20 cellular contexts compared by ENCODE assay signal in genomic region chr1:44014365-44015104, GRCh38. TPM values are rescaled to one million over a fixed set of nuclear protein-coding genes. Genes with fewer than 3 reads are reported as not detected.
A peak's percentile ranks its signal among the peaks of the same experiment; 100 is the strongest.
DNase-seq lines count a peak whose midpoint lies in the region; ATAC-seq, FAIRE-seq and TF ChIP-seq lines count a peak whose summit lies in the region.
"Had no signal": no experiment of that assay in that cellular context is flagged by ENCODE, and none has a peak within 500 bp of the region (broad histone marks: within the 10 kb centered on the region; RNA-seq: fewer than 3 reads in every experiment).

No MANE protein-coding gene starts in this region.

- H3K9ac ChIP-seq in colonic mucosa (ENCODE audit: low read depth in 2 of 2, low read length in 2 of 2) (peak overlapping the region in 1 of 2 donors; percentile 48), kidney (ENCODE audit: low read length in 2 of 2) (no peak overlapping the region)
- H3K9ac ChIP-seq: BLaER1 treated with 17β-estradiol and CSF1 and Interleukin-3, amounts not matched to agents 10 nM and 100 nM had no signal

- H3K36me3 ChIP-seq in right atrium auricular region (no peaks in the 10 kb centered on the region), colonic mucosa (no peaks in the 10 kb centered on the region), kidney (ENCODE audit: control insufficient read depth in 1 of 2, insufficient read depth in 2 of 2, low read length in 2 of 2) (no peaks in the 10 kb centered on the region)
- H3K36me3 ChIP-seq: BLaER1 treated with 17β-estradiol and CSF1 and Interleukin-3, amounts not matched to agents 10 nM and 100 nM had no signal

- H3K27ac ChIP-seq in right cardiac atrium (ENCODE audit: low read length) (no peak overlapping the region), right atrium auricular region (no peak overlapping the region), colonic mucosa (peak overlapping the region; percentile 70), kidney (ENCODE audit: low read depth in 2 of 2, low read length in 2 of 2) (no peak overlapping the region)
- H3K27ac ChIP-seq: BLaER1 treated with 17β-estradiol and CSF1 and Interleukin-3, amounts not matched to agents 10 nM and 100 nM; HL-60; stomach had no signal

- no peak for FAIRE-seq in kidney (lab: Jason Lieb, UNC)

- no peaks in the 10 kb centered on the region for H3K4me1 ChIP-seq in right cardiac atrium (ENCODE audit: control insufficient read depth, insufficient read depth, low read length)
- peaks cover 0 to 18% of the 10 kb centered on the region in 2 donors for H3K4me1 ChIP-seq in right atrium auricular region
- peaks cover 6% of the 10 kb centered on the region for H3K4me1 ChIP-seq in colonic mucosa
- no peaks in the 10 kb centered on the region for H3K4me1 ChIP-seq in kidney (ENCODE audit: control insufficient read depth in 1 of 2, insufficient read depth in 1 of 2, low read depth in 1 of 2, low read length in 2 of 2)

- H3K36me3 Mint-ChIP-seq in nephron progenitor cell (ENCODE audit: low read depth): peaks cover 4% of the 10 kb centered on the region
- H3K36me3 Mint-ChIP-seq: natural killer cell had no signal

- no peaks in the 10 kb centered on the region for H3K27me3 Mint-ChIP-seq in nephron progenitor cell (ENCODE audit: low read depth, poor library complexity)
- H3K27me3 Mint-ChIP-seq: activated CD4-positive, alpha-beta T cell treated with anti-CD3 and anti-CD28 coated beads, Interleukin-2, amount 10 ng/mL, durations not matched to agents 24 days and 14 days; progenitor cell of endocrine pancreas had no signal

- H3K27me3 ChIP-seq in right cardiac atrium (ENCODE audit: control insufficient read depth, insufficient read depth) (no peaks in the 10 kb centered on the region), right atrium auricular region (no peaks in the 10 kb centered on the region), colonic mucosa (no peaks in the 10 kb centered on the region)
- H3K27me3 ChIP-seq: BLaER1 treated with 17β-estradiol and CSF1 and Interleukin-3, amounts not matched to agents 10 nM and 100 nM; stomach had no signal

- DNase-seq in right cardiac atrium (peak in 2 of 3 donors; percentile 3 to 15), right atrium auricular region (ENCODE audit: low spot score) (no peak), colonic mucosa (peak; percentile 50), nephron progenitor cell (no peak), kidney (no peak), DMS114 treated with DMSO at 0.1 percent for 48 hours (lab: John Stamatoyannopoulos, UW; ENCODE audit: unreplicated experiment) (no peak)
- DNase-seq: activated CD4-positive, alpha-beta T cell treated with anti-CD3 and anti-CD28 coated beads, Interleukin-2, amount 10 ng/mL, durations not matched to agents 24 days and 14 days; kidney glomerular epithelial cell; mesendoderm; natural killer cell; NCI-H1417 treated with DMSO at 0.1 percent for 48 hours; NCI-H526 treated with DMSO at 0.1 percent for 48 hours; stimulated activated CD4-positive, alpha-beta T cell treated with anti-CD3 and anti-CD28 coated beads, Interleukin-4, amount 100 ng/mL, for 1 hour; stomach had no signal

- H3K9me3 ChIP-seq in right cardiac atrium (ENCODE audit: control insufficient read depth, low read length) (no peaks in the 10 kb centered on the region), right atrium auricular region (no peaks in the 10 kb centered on the region), colonic mucosa (no peaks in the 10 kb centered on the region), kidney (ENCODE audit: control insufficient read depth in 1 of 2, low read length in 2 of 2) (no peaks in the 10 kb centered on the region)
- H3K9me3 ChIP-seq: BLaER1 treated with 17β-estradiol and CSF1 and Interleukin-3, amounts not matched to agents 10 nM and 100 nM; stomach had no signal

- H3K9me3 Mint-ChIP-seq in nephron progenitor cell: no peaks in the 10 kb centered on the region
- H3K9me3 Mint-ChIP-seq: activated CD4-positive, alpha-beta T cell treated with anti-CD3 and anti-CD28 coated beads, Interleukin-2, amount 10 ng/mL, durations not matched to agents 24 days and 14 days; natural killer cell had no signal

- H3K4me1 Mint-ChIP-seq in nephron progenitor cell: peaks cover 32% of the 10 kb centered on the region
- H3K4me1 Mint-ChIP-seq: natural killer cell had no signal

- H3K4me3 ChIP-seq in right cardiac atrium (ENCODE audit: low read length) (no peak overlapping the region), right atrium auricular region (no peak overlapping the region), colonic mucosa (no peak overlapping the region), kidney (ENCODE audit: low read length in 2 of 2) (no peak overlapping the region)
- H3K4me3 ChIP-seq: BLaER1 treated with 17β-estradiol and CSF1 and Interleukin-3, amounts not matched to agents 10 nM and 100 nM; skin epidermis; stomach had no signal

- H3K4me3 Mint-ChIP-seq in nephron progenitor cell: no peak overlapping the region
- H3K4me3 Mint-ChIP-seq: activated CD4-positive, alpha-beta T cell treated with anti-CD3 and anti-CD28 coated beads, Interleukin-2, amount 10 ng/mL, durations not matched to agents 24 days and 14 days; natural killer cell had no signal

- 64% methylated on average over 8 of the region's 8 CpGs for WGBS in right cardiac atrium

- H3K27ac Mint-ChIP-seq in nephron progenitor cell: peak overlapping the region; percentile 49
- H3K27ac Mint-ChIP-seq: activated CD4-positive, alpha-beta T cell treated with anti-CD3 and anti-CD28 coated beads, Interleukin-2, amount 10 ng/mL, durations not matched to agents 24 days and 14 days; natural killer cell; progenitor cell of endocrine pancreas had no signal

- ATAC-seq in right cardiac atrium: no peak
- no peak for ATAC-seq in GM21447 (IDR thresholded peaks at IDR 0.05; ENCODE audit: unreplicated experiment)
- ATAC-seq in HG03565 (IDR thresholded peaks at IDR 0.05; ENCODE audit: unreplicated experiment): no peak
- ATAC-seq: natural killer cell had no signal

- intact Hi-C loops in right cardiac atrium (cut with DNase I) (no loop called here), colonic mucosa (cut with DNase I) (no loop called here), kidney (cut with DNase I) (no loop called here)

- TF ChIP-seq CTCF in right atrium auricular region (IDR thresholded peaks at IDR 0.05) (no peak), colonic mucosa (IDR thresholded peaks at IDR 0.05) (no peak), nephron progenitor cell (IDR thresholded peaks at IDR 0.05) (no peak), kidney (IDR thresholded peaks at IDR 0.05; ENCODE audit: borderline replicate concordance, extremely low read depth, insufficient read depth) (no peak)

RNA-seq across cellular contexts. Expression of gene SLC6A9, which starts 16.7 kb away (rescaled TPM):
- total RNA-seq in right cardiac atrium (1 to 10 TPM in 3 of 4 donors, under 1 TPM in 1; 0.95 to 1.6 (median 1.3) TPM), right atrium auricular region (1 to 10 TPM; 1.0 to 1.6 TPM), colonic mucosa (10 to 100 TPM; 21.7 to 26.1 TPM), kidney (12.6 TPM)
- polyA plus RNA-seq in right cardiac atrium (1.0 TPM), kidney (ENCODE audit: insufficient read depth, low read depth, low replicate concordance) (2.0 TPM)

RNA-seq across cellular contexts. Expression of gene CCDC24, which starts 23.1 kb away (rescaled TPM):
- 1 to 10 TPM; 1.2 to 2.5 (median 1.9) TPM for total RNA-seq in right cardiac atrium
- 2.8 TPM for polyA plus RNA-seq in right cardiac atrium
- 1 to 10 TPM; 1.6 to 2.0 TPM for total RNA-seq in right atrium auricular region
- total RNA-seq in colonic mucosa: 10 to 100 TPM; 20.3 to 24.6 TPM
- total RNA-seq in kidney: 24.3 TPM
- 35.6 TPM for polyA plus RNA-seq in kidney (ENCODE audit: insufficient read depth, low read depth, low replicate concordance)

RNA-seq across cellular contexts. Expression of gene B4GALT2, which starts 35.5 kb away (rescaled TPM):
- total RNA-seq in right cardiac atrium (10 to 100 TPM; 30.5 to 39.1 (median 34.5) TPM), right atrium auricular region (10 to 100 TPM; 33.0 to 48.5 TPM), colonic mucosa (10 to 100 TPM; 26.6 to 38.5 TPM), kidney (25.1 TPM)
- polyA plus RNA-seq in right cardiac atrium (29.3 TPM), kidney (ENCODE audit: insufficient read depth, low read depth, low replicate concordance) (32.5 TPM)

RNA-seq across cellular contexts. Expression of gene ATP6V0B, which starts 39.8 kb away (rescaled TPM):
- total RNA-seq in right cardiac atrium: 100 to 1,000 TPM in 2 of 4 donors, 10 to 100 TPM in 2; 76.9 to 118 (median 99.2) TPM
- 111 TPM for polyA plus RNA-seq in right cardiac atrium
- 100 to 1,000 TPM; 108 to 154 TPM for total RNA-seq in right atrium auricular region
- total RNA-seq in colonic mucosa: 100 to 1,000 TPM; 183 to 270 TPM
- 156 TPM for total RNA-seq in kidney
- polyA plus RNA-seq in kidney (ENCODE audit: insufficient read depth, low read depth, low replicate concordance): 636 TPM

RNA-seq across cellular contexts. Expression of gene DPH2, which starts 44.7 kb away (rescaled TPM):
- 10 to 100 TPM; 14.2 to 19.0 (median 15.4) TPM for total RNA-seq in right cardiac atrium
- 10.7 TPM for polyA plus RNA-seq in right cardiac atrium
- 10 to 100 TPM; 20.5 to 23.0 TPM for total RNA-seq in right atrium auricular region
- total RNA-seq in colonic mucosa: 10 to 100 TPM; 11.5 to 43.1 TPM
- 24.0 TPM for total RNA-seq in kidney
- polyA plus RNA-seq in kidney (ENCODE audit: insufficient read depth, low read depth, low replicate concordance): 15.9 TPM

Comparison
In these comparisons a context has a peak if more than half of its experiments do, and no peak if none do; other contexts are left out.
1. DNase-seq: peak in right cardiac atrium (2 of 3) and colonic mucosa (single experiment); none in right atrium auricular region (single experiment), nephron progenitor cell (single experiment), kidney (single experiment) and DMS114 treated with DMSO at 0.1 percent for 48 hours (single experiment).